2 cellular contexts compared by ENCODE assay signal in the genomic region with DNA sequence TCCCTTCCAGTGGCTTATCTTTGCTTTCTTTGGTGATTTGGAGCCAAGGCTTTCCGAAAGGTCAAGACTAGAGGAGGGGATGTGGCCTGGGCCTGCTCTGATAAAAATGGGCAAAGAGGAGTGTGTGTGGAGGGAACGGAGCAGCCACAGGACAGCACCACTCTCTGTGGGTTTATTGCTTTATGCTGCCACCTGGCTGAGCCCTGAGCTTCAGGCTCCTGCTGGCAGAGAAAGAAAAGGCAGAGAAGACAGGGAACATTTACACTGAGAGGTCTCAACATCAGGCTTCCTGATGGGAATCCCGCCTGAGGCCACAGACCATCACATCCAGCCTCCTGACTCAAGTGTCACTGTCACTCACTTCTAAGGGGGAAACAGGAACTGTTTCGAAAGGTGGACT.
TF ChIP-seq lines count a peak whose summit lies in the region.

No MANE protein-coding gene starts in this region.

TF ChIP-seq in IMR-90, 13 proteins besides CTCF, POLR2A, EP300 and RAD21:
- 0 out of 2 replicates have a peak, but pooled peaks have one; percentile 8 for TF ChIP-seq SMC3 (IDR thresholded peaks at IDR 0.05; ENCODE audit: low read depth, low read length)
- TF ChIP-seq, protein P1, sequence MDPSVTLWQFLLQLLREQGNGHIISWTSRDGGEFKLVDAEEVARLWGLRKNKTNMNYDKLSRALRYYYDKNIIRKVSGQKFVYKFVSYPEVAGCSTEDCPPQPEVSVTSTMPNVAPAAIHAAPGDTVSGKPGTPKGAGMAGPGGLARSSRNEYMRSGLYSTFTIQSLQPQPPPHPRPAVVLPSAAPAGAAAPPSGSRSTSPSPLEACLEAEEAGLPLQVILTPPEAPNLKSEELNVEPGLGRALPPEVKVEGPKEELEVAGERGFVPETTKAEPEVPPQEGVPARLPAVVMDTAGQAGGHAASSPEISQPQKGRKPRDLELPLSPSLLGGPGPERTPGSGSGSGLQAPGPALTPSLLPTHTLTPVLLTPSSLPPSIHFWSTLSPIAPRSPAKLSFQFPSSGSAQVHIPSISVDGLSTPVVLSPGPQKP (IDR thresholded peaks at IDR 0.05; ENCODE audit: borderline replicate concordance, low read depth, low read length) = no peak

TF ChIP-seq in GM12878, 131 proteins besides CTCF, POLR2A, EP300 and RAD21:
- peak; percentile 51; the same call in 1 of the 2 replicates for TF ChIP-seq SMC3 (IDR thresholded peaks at IDR 0.05; ENCODE audit: borderline replicate concordance, low read length)
- TF ChIP-seq, protein P2, sequence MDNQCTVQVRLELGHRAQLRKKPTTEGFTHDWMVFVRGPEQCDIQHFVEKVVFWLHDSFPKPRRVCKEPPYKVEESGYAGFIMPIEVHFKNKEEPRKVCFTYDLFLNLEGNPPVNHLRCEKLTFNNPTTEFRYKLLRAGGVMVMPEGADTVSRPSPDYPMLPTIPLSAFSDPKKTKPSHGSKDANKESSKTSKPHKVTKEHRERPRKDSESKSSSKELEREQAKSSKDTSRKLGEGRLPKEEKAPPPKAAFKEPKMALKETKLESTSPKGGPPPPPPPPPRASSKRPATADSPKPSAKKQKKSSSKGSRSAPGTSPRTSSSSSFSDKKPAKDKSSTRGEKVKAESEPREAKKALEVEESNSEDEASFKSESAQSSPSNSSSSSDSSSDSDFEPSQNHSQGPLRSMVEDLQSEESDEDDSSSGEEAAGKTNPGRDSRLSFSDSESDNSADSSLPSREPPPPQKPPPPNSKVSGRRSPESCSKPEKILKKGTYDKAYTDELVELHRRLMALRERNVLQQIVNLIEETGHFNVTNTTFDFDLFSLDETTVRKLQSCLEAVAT (IDR thresholded peaks at IDR 0.05) = no peak
